24 cellular contexts compared by ENCODE assay signal in the genomic region with DNA sequence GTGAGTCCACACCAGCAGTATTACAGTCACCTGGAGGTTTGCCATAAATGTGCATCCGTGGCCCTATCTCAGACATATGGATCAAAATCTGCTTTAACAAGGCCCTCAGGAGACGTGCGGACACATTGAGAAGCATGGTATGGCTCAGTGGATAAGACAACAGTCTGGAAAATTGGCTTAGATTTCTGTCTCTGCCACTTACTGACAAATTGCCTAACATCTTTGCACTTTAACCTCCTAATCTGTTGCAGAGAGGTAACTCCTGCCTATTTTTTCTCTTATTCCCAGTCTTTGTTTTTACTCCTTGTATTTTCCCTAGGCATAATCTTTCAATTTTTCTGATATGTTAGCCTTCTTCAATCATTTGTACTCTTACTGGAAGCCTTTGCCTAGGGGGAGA.
A peak's percentile ranks its signal among the peaks of the same experiment; 100 is the strongest.
DNase-seq lines count a peak whose midpoint lies in the region; ATAC-seq, FAIRE-seq and TF ChIP-seq lines count a peak whose summit lies in the region.
"Had no signal": no experiment of that assay in that cellular context is flagged by ENCODE, and none has a peak within 500 bp of the region (broad histone marks: within the 10 kb centered on the region; RNA-seq: fewer than 3 reads in every experiment).

No MANE protein-coding gene starts in this region.

- intact Hi-C loops in right lobe of liver (cut with DNase I): no loop called here
- intact Hi-C loops in HepG2 (cut with micrococcal nuclease; ENCODE audit: unreplicated experiment): no loop called here
- intact Hi-C loops in Caco-2 (cut with micrococcal nuclease; ENCODE audit: unreplicated experiment): no loop called here

- TF ChIP-seq POLR2A in right lobe of liver (IDR thresholded peaks at IDR 0.05) (no peak), HepG2 (IDR thresholded peaks at IDR 0.05; ENCODE audit: insufficient read depth in 1 of 2, low read depth in 2 of 2, low read length in 2 of 2) (no peak)

- H3K79me2 ChIP-seq in HepG2 (ENCODE audit: insufficient read depth, low read length): no peaks in the 10 kb centered on the region

- POLR2A ChIA-PET in HepG2 (lab: Yijun Ruan, JAX) (no interaction called here), Caco-2 (lab: Charles Lee) (no interaction called here)

- H3K36me3 Mint-ChIP-seq in Caco-2 (ENCODE audit: insufficient read depth, unreplicated experiment): no peaks in the 10 kb centered on the region
- no peaks in the 10 kb centered on the region for H3K36me3 Mint-ChIP-seq in activated T-cell treated with anti-CD3 and anti-CD28 coated beads, Interleukin-2, amount 50 U/mL, for 4 hours (ENCODE audit: insufficient read depth)
- H3K36me3 Mint-ChIP-seq: CD14-positive monocyte; CD4-positive, alpha-beta memory T cell; CD4-positive, CD25-positive, alpha-beta regulatory T cell; CD8-positive, alpha-beta memory T cell had no signal

- H3K27ac ChIP-seq in right lobe of liver (no peak overlapping the region), HepG2 (ENCODE audit: extremely low read length, insufficient read depth, low read length) (no peak overlapping the region)
- H3K27ac ChIP-seq: BLaER1 had no signal

- CTCF ChIA-PET in HepG2 (lab: Yijun Ruan, JAX; ENCODE audit: low intra/inter-chr PET ratio, low total read pairs): no interaction called here
- CTCF ChIA-PET in Caco-2 (lab: Charles Lee): no interaction called here

- H4K20me1 ChIP-seq in HepG2 (ENCODE audit: insufficient read depth, low read length): no peaks in the 10 kb centered on the region
- H4K20me1 ChIP-seq: BLaER1 had no signal

- no TSS peak for BruUV-seq in HepG2 (replicated peaks; lab: Mats Ljungman, UMichigan)
- BruUV-seq in Caco-2 (replicated peaks; lab: Mats Ljungman, UMichigan): no TSS peak

- H3K27me3 ChIP-seq in right lobe of liver (no peaks in the 10 kb centered on the region), HepG2 (ENCODE audit: control insufficient read depth in 1 of 2, insufficient read depth in 2 of 2, low read length in 2 of 2) (no peaks in the 10 kb centered on the region), Caco-2 (replicated peaks; ENCODE audit: control insufficient read depth, insufficient read depth, low read length) (no peaks in the 10 kb centered on the region)
- H3K27me3 ChIP-seq: BE2C, BLaER1 had no signal

- no peak overlapping the region for H3K4me2 ChIP-seq in HepG2 (ENCODE audit: low read depth, low read length)
- H3K4me2 ChIP-seq: BLaER1 had no signal

- TF ChIP-seq EP300 in HepG2 (IDR thresholded peaks at IDR 0.05; ENCODE audit: low read depth in 2 of 2, low read length in 2 of 2) (no peak), HepG2 (CRISPR knock-in tag; IDR thresholded peaks at IDR 0.05; ENCODE audit: borderline replicate concordance) (no peak)

- H3K27me3 Mint-ChIP-seq in Caco-2 (ENCODE audit: insufficient read depth, unreplicated experiment): peaks cover 5% of the 10 kb centered on the region
- no peaks in the 10 kb centered on the region for H3K27me3 Mint-ChIP-seq in activated T-cell treated with anti-CD3 and anti-CD28 coated beads, Interleukin-2, amount 50 U/mL, for 4 hours (ENCODE audit: low read depth)
- H3K27me3 Mint-ChIP-seq: CD4-positive, alpha-beta memory T cell; CD4-positive, CD25-positive, alpha-beta regulatory T cell; CD8-positive, alpha-beta memory T cell had no signal

- H3K9me3 ChIP-seq in right lobe of liver (no peaks in the 10 kb centered on the region), HepG2 (ENCODE audit: low read length) (peaks cover 15% of the 10 kb centered on the region), Caco-2 (no peaks in the 10 kb centered on the region)
- H3K9me3 ChIP-seq: BE2C, BLaER1 had no signal

- no peak for FAIRE-seq in HepG2 (lab: Jason Lieb, UNC)
- FAIRE-seq: A204.1, D721Med, G401.6, GM12891, GM19239 had no signal

- DNase-seq in right lobe of liver: no peak
- DNase-seq in HepG2 (ENCODE audit: low spot score): no peak
- peak; percentile 54 for DNase-seq in NCI-H69 (lab: John Stamatoyannopoulos, UW)
- DNase-seq in left lobe of liver (ENCODE audit: low spot score): no peak
- no peak for DNase-seq in Caco-2
- no peak for DNase-seq in activated T-cell treated with anti-CD3 and anti-CD28 coated beads, Interleukin-2, amount 50 U/mL, for 4 hours
- DNase-seq: 8988T; ACHN; BE2C; C1 segment of cervical spinal cord; Calu3; CD4-positive, alpha-beta memory T cell; CD4-positive, CD25-positive, alpha-beta regulatory T cell; CD8-positive, alpha-beta memory T cell; COR-L47; DMS79 treated with DMSO at 0.1 percent for 48 hours; GF-D8 had no signal

- H3K36me3 ChIP-seq in right lobe of liver (no peaks in the 10 kb centered on the region), HepG2 (replicated peaks in 1 of 2; ENCODE audit: control insufficient read depth in 1 of 2, insufficient read depth in 2 of 2, low read length in 2 of 2) (no peaks in the 10 kb centered on the region), Caco-2 (ENCODE audit: control insufficient read depth, insufficient read depth, low read length) (no peaks in the 10 kb centered on the region)
- H3K36me3 ChIP-seq: BE2C, BLaER1 had no signal

- 21% methylated on average over 3 of the region's 3 CpGs for WGBS in right lobe of liver (ENCODE audit: insufficient coverage, low coverage, low lambda C conversion rate, missing lambda C conversion rate)
- 0% methylated on average over 3 of the region's 3 CpGs for WGBS in HepG2 (ENCODE audit: low lambda C conversion rate)

- no peaks in the 10 kb centered on the region for H3K4me1 Mint-ChIP-seq in Caco-2 (ENCODE audit: low read depth, unreplicated experiment)
- H3K4me1 Mint-ChIP-seq in activated T-cell treated with anti-CD3 and anti-CD28 coated beads, Interleukin-2, amount 50 U/mL, for 4 hours (ENCODE audit: low read depth): no peaks in the 10 kb centered on the region
- H3K4me1 Mint-ChIP-seq: CD14-positive monocyte; CD4-positive, alpha-beta memory T cell; CD8-positive, alpha-beta memory T cell had no signal

- TF ChIP-seq RAD21 in HepG2 (CRISPR knock-in tag; IDR thresholded peaks at IDR 0.05): no peak

- H3K4me3 Mint-ChIP-seq in Caco-2 (ENCODE audit: unreplicated experiment): no peak overlapping the region
- no peak overlapping the region for H3K4me3 Mint-ChIP-seq in activated T-cell treated with anti-CD3 and anti-CD28 coated beads, Interleukin-2, amount 50 U/mL, for 4 hours
- H3K4me3 Mint-ChIP-seq: CD14-positive monocyte; CD4-positive, alpha-beta memory T cell; CD4-positive, CD25-positive, alpha-beta regulatory T cell; CD8-positive, alpha-beta memory T cell had no signal

- H2AFZ ChIP-seq in HepG2 (ENCODE audit: low read length): no peak overlapping the region

- no peaks in the 10 kb centered on the region for H3K9me3 Mint-ChIP-seq in Caco-2 (ENCODE audit: unreplicated experiment)
- peaks cover 8% of the 10 kb centered on the region for H3K9me3 Mint-ChIP-seq in activated T-cell treated with anti-CD3 and anti-CD28 coated beads, Interleukin-2, amount 50 U/mL, for 4 hours

- TF ChIP-seq CTCF in right lobe of liver (IDR thresholded peaks at IDR 0.05) (no peak), HepG2 (CRISPR knock-in tag; IDR thresholded peaks at IDR 0.05) (no peak), Caco-2 (IDR thresholded peaks at IDR 0.05; ENCODE audit: insufficient read depth in 1 of 2, low read depth in 1 of 2, low read length in 1 of 2, severe bottlenecking in 1 of 2, unreplicated experiment in 1 of 2) (no peak)

- H3K27ac Mint-ChIP-seq in Caco-2 (ENCODE audit: unreplicated experiment): no peak overlapping the region
- H3K27ac Mint-ChIP-seq: CD14-positive monocyte; CD4-positive, alpha-beta memory T cell; CD4-positive, CD25-positive, alpha-beta regulatory T cell; CD8-positive, alpha-beta memory T cell had no signal

- no peaks in the 10 kb centered on the region for H3K4me1 ChIP-seq in right lobe of liver
- H3K4me1 ChIP-seq in HepG2 (ENCODE audit: insufficient read depth, low read length): no peaks in the 10 kb centered on the region
- no peaks in the 10 kb centered on the region for H3K4me1 ChIP-seq in Caco-2
- H3K4me1 ChIP-seq: BE2C, BLaER1 had no signal

- peak in 3 of 4 donors; percentile 28 to 66 (median 44) for ATAC-seq in right lobe of liver
- no peak for ATAC-seq in HepG2
- peak; percentile 74 for ATAC-seq in left lobe of liver
- ATAC-seq in activated T-cell treated with anti-CD3 and anti-CD28 coated beads, Interleukin-2, amount 50 U/mL, for 4 hours: no peak

- no peak overlapping the region for H3K9ac ChIP-seq in HepG2 (ENCODE audit: insufficient read depth, low read depth, low read length)
- H3K9ac ChIP-seq: BLaER1 had no signal

- in situ Hi-C loops in HepG2 (cut with HindIII; ENCODE audit: extremely low pct_ligation_motif_present, low pct_unique_long_range_greater_than_20kb): no loop called here

- H3K4me3 ChIP-seq in right lobe of liver: no peak overlapping the region
- H3K4me3 ChIP-seq in HepG2 (replicated peaks in 1 of 3; ENCODE audit: insufficient read depth in 1 of 3, low read depth in 2 of 3, low read length in 3 of 3): no peak overlapping the region
- no peak overlapping the region for H3K4me3 ChIP-seq in Caco-2 (ENCODE audit: low read depth, low read length)
- H3K4me3 ChIP-seq: BLaER1 had no signal

TF ChIP-seq in HepG2, 621 proteins besides CTCF, POLR2A, EP300 and RAD21 (continues in another document):
- no peak for TF ChIP-seq HDAC6 (IDR thresholded peaks at IDR 0.05; ENCODE audit: low read depth, low read length)
- TF ChIP-seq, protein P1, sequence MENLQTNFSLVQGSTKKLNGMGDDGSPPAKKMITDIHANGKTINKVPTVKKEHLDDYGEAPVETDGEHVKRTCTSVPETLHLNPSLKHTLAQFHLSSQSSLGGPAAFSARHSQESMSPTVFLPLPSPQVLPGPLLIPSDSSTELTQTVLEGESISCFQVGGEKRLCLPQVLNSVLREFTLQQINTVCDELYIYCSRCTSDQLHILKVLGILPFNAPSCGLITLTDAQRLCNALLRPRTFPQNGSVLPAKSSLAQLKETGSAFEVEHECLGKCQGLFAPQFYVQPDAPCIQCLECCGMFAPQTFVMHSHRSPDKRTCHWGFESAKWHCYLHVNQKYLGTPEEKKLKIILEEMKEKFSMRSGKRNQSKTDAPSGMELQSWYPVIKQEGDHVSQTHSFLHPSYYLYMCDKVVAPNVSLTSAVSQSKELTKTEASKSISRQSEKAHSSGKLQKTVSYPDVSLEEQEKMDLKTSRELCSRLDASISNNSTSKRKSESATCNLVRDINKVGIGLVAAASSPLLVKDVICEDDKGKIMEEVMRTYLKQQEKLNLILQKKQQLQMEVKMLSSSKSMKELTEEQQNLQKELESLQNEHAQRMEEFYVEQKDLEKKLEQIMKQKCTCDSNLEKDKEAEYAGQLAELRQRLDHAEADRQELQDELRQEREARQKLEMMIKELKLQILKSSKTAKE (CRISPR knock-in tag; IDR thresholded peaks at IDR 0.05; ENCODE audit: borderline replicate concordance): no peak
- no peak for TF ChIP-seq FOXP1 (IDR thresholded peaks at IDR 0.05)
- no peak for TF ChIP-seq FOXP1 (CRISPR knock-in tag; IDR thresholded peaks at IDR 0.05)
- no peak for TF ChIP-seq BORCS8-MEF2B (CRISPR knock-in tag; IDR thresholded peaks at IDR 0.05)

Comparison
In these comparisons a context has a peak if more than half of its experiments do, and no peak if none do; other contexts are left out.
1. ATAC-seq: peak in right lobe of liver (3 of 4) and left lobe of liver (single experiment); none in HepG2 (single experiment) and activated T-cell treated with anti-CD3 and anti-CD28 coated beads, Interleukin-2, amount 50 U/mL, for 4 hours (0 of 2).